In genomic region chr2:200791905-200792304, GRCh38 we compare ENCODE assay signal across 16 cellular contexts. TPM values are rescaled to one million over a fixed set of nuclear protein-coding genes. Genes with fewer than 3 reads are reported as not detected.
DNase-seq lines count a peak whose midpoint lies in the region; ATAC-seq and TF ChIP-seq lines count a peak whose summit lies in the region.
"Had no signal": no experiment of that assay in that cellular context is flagged by ENCODE, and none has a peak within 500 bp of the region (broad histone marks: within the 10 kb centered on the region; RNA-seq: fewer than 3 reads in every experiment).

No MANE protein-coding gene starts in this region.

- H3K27me3 Mint-ChIP-seq in nephron progenitor cell (ENCODE audit: low read depth, poor library complexity): peaks cover 23% of the 10 kb centered on the region

- DNase-seq in Right ventricle myocardium superior (no peak), heart left ventricle (no peak), OCI-M1 (lab: John Stamatoyannopoulos, UW) (peak; percentile 10), left ventricle myocardium superior (no peak), testis (peak; percentile 80), HUDEP-2 (lab: John Stamatoyannopoulos, UW; ENCODE audit: unreplicated experiment in 76 of 76) (no peak), nephron progenitor cell (no peak)
- DNase-seq: 8988T; Calu3; CD8-positive, alpha-beta T cell; DMS79 treated with DMSO at 0.1 percent for 48 hours; GF-D8; H9; IMR-90 had no signal

- peaks cover 0 to 26% (median 9%) of the 10 kb centered on the region in 12 donors for H3K4me1 ChIP-seq in heart left ventricle
- peaks cover 14% of the 10 kb centered on the region for H3K4me1 ChIP-seq in testis

- intact Hi-C loops in Right ventricle myocardium superior (cut with DNase I): no loop called here
- intact Hi-C loops in heart left ventricle (cut with DNase I): no loop called here
- intact Hi-C loops in left ventricle myocardium superior (cut with micrococcal nuclease): no loop called here
- intact Hi-C loops in testis (cut with DNase I; ENCODE audit: low total_unique reads): no loop called here

- no peak for TF ChIP-seq POLR2A in heart left ventricle (IDR thresholded peaks at IDR 0.05)
- TF ChIP-seq POLR2A in testis (IDR thresholded peaks at IDR 0.05): no peak

- H3K36me3 ChIP-seq in heart left ventricle (no peaks in the 10 kb centered on the region), testis (ENCODE audit: low read depth, missing control alignments) (no peaks in the 10 kb centered on the region)

- TF ChIP-seq CTCF in heart left ventricle (IDR thresholded peaks at IDR 0.05) (no peak), testis (IDR thresholded peaks at IDR 0.05) (no peak), nephron progenitor cell (IDR thresholded peaks at IDR 0.05) (no peak)

- H3K9me3 Mint-ChIP-seq in nephron progenitor cell: no peaks in the 10 kb centered on the region
- H3K9me3 Mint-ChIP-seq: CD8-positive, alpha-beta T cell; H9 had no signal

- H3K27me3 ChIP-seq in heart left ventricle (no peaks in the 10 kb centered on the region), testis (no peaks in the 10 kb centered on the region)
- H3K27me3 ChIP-seq: BLaER1 treated with 17β-estradiol and CSF1 and Interleukin-3, amounts not matched to agents 10 nM and 100 nM had no signal

- H3K36me3 Mint-ChIP-seq in nephron progenitor cell (ENCODE audit: low read depth): peaks cover 3% of the 10 kb centered on the region
- H3K36me3 Mint-ChIP-seq: CD8-positive, alpha-beta T cell had no signal

- no peak overlapping the region for H3K27ac Mint-ChIP-seq in nephron progenitor cell
- H3K27ac Mint-ChIP-seq: B cell; CD8-positive, alpha-beta T cell; H9 had no signal

- H3K9me3 ChIP-seq in heart left ventricle (no peaks in the 10 kb centered on the region), testis (no peaks in the 10 kb centered on the region)
- H3K9me3 ChIP-seq: BLaER1 treated with 17β-estradiol and CSF1 and Interleukin-3, amounts not matched to agents 10 nM and 100 nM had no signal

- no peak overlapping the region for H3K27ac ChIP-seq in heart left ventricle
- H3K27ac ChIP-seq in testis: no peak overlapping the region
- H3K27ac ChIP-seq: BLaER1 treated with 17β-estradiol and CSF1 and Interleukin-3, amounts not matched to agents 10 nM and 100 nM had no signal

- H3K4me3 ChIP-seq in heart left ventricle (no peak overlapping the region), testis (no peak overlapping the region)
- H3K4me3 ChIP-seq: BLaER1 treated with 17β-estradiol and CSF1 and Interleukin-3, amounts not matched to agents 10 nM and 100 nM had no signal

- no peak overlapping the region for H3K4me3 Mint-ChIP-seq in nephron progenitor cell
- H3K4me3 Mint-ChIP-seq: B cell; CD8-positive, alpha-beta T cell; H9 had no signal

- peak; percentile 32 for ATAC-seq in Right ventricle myocardium superior (ENCODE audit: poor library complexity)
- no peak for ATAC-seq in heart left ventricle
- peak; percentile 21 for ATAC-seq in left ventricle myocardium superior
- ATAC-seq: CD8-positive, alpha-beta T cell had no signal

- H3K4me1 Mint-ChIP-seq in nephron progenitor cell: peaks cover 32% of the 10 kb centered on the region
- H3K4me1 Mint-ChIP-seq: B cell had no signal

RNA-seq across cellular contexts. Expression of gene BZW1, which starts 19.8 kb away (rescaled TPM):
- total RNA-seq in Right ventricle myocardium superior (72.2 TPM), heart left ventricle (100 to 1,000 TPM in 2 of 9 donors, 10 to 100 TPM in 7; 60.0 to 147 (median 87.3) TPM), left ventricle myocardium superior (71.2 TPM), testis (100 to 1,000 TPM; 238 to 284 TPM)
- polyA plus RNA-seq in heart left ventricle (100 to 1,000 TPM in 1 of 2 donors, 10 to 100 TPM in 1; 10.7 to 111 TPM), testis (ENCODE audit: insufficient read depth, low read depth, low replicate concordance) (267 TPM)

Comparison
In these comparisons a context has a peak if more than half of its experiments do, and no peak if none do; other contexts are left out.
1. ATAC-seq: peak in Right ventricle myocardium superior (single experiment) and left ventricle myocardium superior (single experiment); none in heart left ventricle (0 of 4).
2. DNase-seq: peak in OCI-M1 (single experiment) and testis (single experiment); none in Right ventricle myocardium superior (single experiment), heart left ventricle (0 of 5), left ventricle myocardium superior (single experiment), HUDEP-2 (0 of 76) and nephron progenitor cell (single experiment).